In the genomic region with DNA sequence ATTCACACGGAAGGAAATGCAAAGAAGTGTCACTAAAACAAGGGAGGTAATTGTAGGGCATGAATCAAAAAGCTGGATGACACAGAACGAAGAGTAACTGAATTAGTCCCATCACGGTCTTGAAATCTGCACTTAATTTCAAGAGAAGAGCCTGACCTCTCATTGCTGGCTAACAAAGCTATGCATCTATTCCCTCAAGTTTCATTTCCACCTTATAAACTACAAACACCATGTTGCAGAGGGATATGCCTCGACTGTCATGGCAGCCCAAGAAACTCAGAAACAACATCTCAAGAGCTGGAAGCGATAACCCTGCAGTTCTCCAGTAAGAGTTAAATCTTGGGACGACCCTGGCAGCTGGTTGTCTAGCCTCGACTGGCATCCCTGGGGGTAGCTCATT, we compare ENCODE assay signal across 19 cellular contexts.
DNase-seq lines count a peak whose midpoint lies in the region; ATAC-seq and TF ChIP-seq lines count a peak whose summit lies in the region.
"Had no signal": no experiment of that assay in that cellular context is flagged by ENCODE, and none has a peak within 500 bp of the region (broad histone marks: within the 10 kb centered on the region; RNA-seq: fewer than 3 reads in every experiment).

No MANE protein-coding gene starts in this region.

- peaks cover 0 to 6% of the 10 kb centered on the region in 2 donors for H3K36me3 Mint-ChIP-seq in naive B cell
- H3K36me3 Mint-ChIP-seq in effector memory CD8-positive, alpha-beta T cell (ENCODE audit: insufficient read depth) = peaks cover 14% of the 10 kb centered on the region

- H3K27ac ChIP-seq in left ventricle myocardium inferior (replicated peaks) (peak overlapping the region; percentile 73), uterus (peak overlapping the region; percentile 41 to 82)
- H3K27ac ChIP-seq: brain microvascular endothelial cell, SJSA1 had no signal

- H3K4me1 ChIP-seq in left ventricle myocardium inferior = peaks cover 75% of the 10 kb centered on the region
- H3K4me1 ChIP-seq in adipocyte (ENCODE audit: control insufficient read depth, insufficient read depth, low read length) = peaks cover 62% of the 10 kb centered on the region
- peaks cover 0 to 9% of the 10 kb centered on the region in 2 donors for H3K4me1 ChIP-seq in uterus

- no peak overlapping the region for H3K4me3 Mint-ChIP-seq in naive B cell
- H3K4me3 Mint-ChIP-seq in effector memory CD8-positive, alpha-beta T cell = no peak overlapping the region
- H3K4me3 Mint-ChIP-seq: activated naive CD4-positive, alpha-beta T cell treated with anti-CD3 and anti-CD28 coated beads for 36 hours; neural crest cell had no signal

- intact Hi-C loops in left ventricle myocardium inferior (cut with micrococcal nuclease) = no loop called here
- intact Hi-C loops in Right ventricle myocardium inferior (cut with DNase I) = no loop called here
- intact Hi-C loops in uterus (cut with DNase I; ENCODE audit: low total_unique reads) = no loop called here

- H3K27me3 ChIP-seq in left ventricle myocardium inferior (ENCODE audit: low read depth) (no peaks in the 10 kb centered on the region), adipocyte (replicated peaks; ENCODE audit: control insufficient read depth, insufficient read depth, low read length) (no peaks in the 10 kb centered on the region), uterus (no peaks in the 10 kb centered on the region)
- H3K27me3 ChIP-seq: brain microvascular endothelial cell, SJSA1 had no signal

- ATAC-seq in Right ventricle myocardium inferior (no peak), naive B cell (ENCODE audit: low read depth in 2 of 2) (peak in 1 of 2 donors; percentile 27)
- no peak for ATAC-seq in effector memory CD8-positive, alpha-beta T cell (replicated peaks)

- TF ChIP-seq CTCF in left ventricle myocardium inferior (IDR thresholded peaks at IDR 0.05; ENCODE audit: borderline replicate concordance) (no peak), uterus (IDR thresholded peaks at IDR 0.05) (no peak)

- H3K4me3 ChIP-seq in left ventricle myocardium inferior (no peak overlapping the region), adipocyte (ENCODE audit: low read length) (peak overlapping the region; percentile 30), uterus (no peak overlapping the region)
- H3K4me3 ChIP-seq: lung, SJSA1 had no signal

- no peaks in the 10 kb centered on the region for H3K9me3 Mint-ChIP-seq in naive B cell
- H3K9me3 Mint-ChIP-seq in effector memory CD8-positive, alpha-beta T cell = no peaks in the 10 kb centered on the region
- H3K9me3 Mint-ChIP-seq: activated naive CD4-positive, alpha-beta T cell treated with anti-CD3 and anti-CD28 coated beads for 36 hours; neural crest cell had no signal

- peak overlapping the region; percentile 12 for H3K9ac ChIP-seq in adipocyte (ENCODE audit: low read length)

- peaks cover 33 to 68% (median 50%) of the 10 kb centered on the region in 3 donors for H3K4me1 Mint-ChIP-seq in naive B cell
- H3K4me1 Mint-ChIP-seq in effector memory CD8-positive, alpha-beta T cell (ENCODE audit: low read depth in 2 of 2) = peaks cover 31 to 34% of the 10 kb centered on the region in 2 donors

- H3K9me3 ChIP-seq in left ventricle myocardium inferior (replicated peaks) = no peaks in the 10 kb centered on the region
- H3K9me3 ChIP-seq in adipocyte (ENCODE audit: control insufficient read depth, low read length) = no peaks in the 10 kb centered on the region
- no peaks in the 10 kb centered on the region for H3K9me3 ChIP-seq in uterus
- H3K9me3 ChIP-seq: SJSA1 had no signal

- TF ChIP-seq POLR2A in uterus (IDR thresholded peaks at IDR 0.05) = no peak

- H3K36me3 ChIP-seq in left ventricle myocardium inferior (no peaks in the 10 kb centered on the region), adipocyte (ENCODE audit: control insufficient read depth, insufficient read depth, low read length, severe bottlenecking) (no peaks in the 10 kb centered on the region), uterus (no peaks in the 10 kb centered on the region)
- H3K36me3 ChIP-seq: brain microvascular endothelial cell, SJSA1 had no signal

- DNase-seq in left ventricle myocardium inferior = no peak
- DNase-seq in Right ventricle myocardium inferior (ENCODE audit: missing footprints) = no peak
- no peak for DNase-seq in adipocyte (ENCODE audit: low read depth)
- no peak for DNase-seq in naive B cell
- DNase-seq in uterus = no peak
- no peak for DNase-seq in AG20443 (ENCODE audit: low spot score)
- no peak for DNase-seq in effector memory CD8-positive, alpha-beta T cell
- no peak for DNase-seq in hepatic stellate cell (ENCODE audit: low spot score)
- DNase-seq: activated CD4-positive, CD25-positive, alpha-beta regulatory T cell treated with anti-CD3 and anti-CD28 coated beads, Interleukin-2, amount 50 U/mL, for 72 hours; activated CD8-positive, alpha-beta memory T cell treated with anti-CD3 and anti-CD28 coated beads, Interleukin-2, amount 50 U/mL, for 48 hours; activated naive CD4-positive, alpha-beta T cell treated with anti-CD3 and anti-CD28 coated beads for 36 hours; brain microvascular endothelial cell; erythroblast; NCI-H2029; NCI-H510A; OCI-M1 had no signal

- H3K27ac Mint-ChIP-seq in naive B cell = peak overlapping the region in 5 of 6 donors; percentile 2 to 91 (median 42)
- no peak overlapping the region for H3K27ac Mint-ChIP-seq in effector memory CD8-positive, alpha-beta T cell
- H3K27ac Mint-ChIP-seq: activated naive CD4-positive, alpha-beta T cell treated with anti-CD3 and anti-CD28 coated beads for 36 hours had no signal

- no peaks in the 10 kb centered on the region for H3K27me3 Mint-ChIP-seq in naive B cell
- no peaks in the 10 kb centered on the region for H3K27me3 Mint-ChIP-seq in effector memory CD8-positive, alpha-beta T cell

Comparison
In these comparisons a context has a peak if more than half of its experiments do, and no peak if none do; other contexts are left out.
1. H3K27ac Mint-ChIP-seq: peak in naive B cell (5 of 6); none in effector memory CD8-positive, alpha-beta T cell (0 of 2).